In genomic region chr15:91072162-91072561, GRCh38 we compare ENCODE assay signal across 22 cellular contexts. TPM values are rescaled to one million over a fixed set of nuclear protein-coding genes. Genes with fewer than 3 reads are reported as not detected.
"Had no signal": no experiment of that assay in that cellular context is flagged by ENCODE, and none has a peak within 500 bp of the region (broad histone marks: within the 10 kb centered on the region; RNA-seq: fewer than 3 reads in every experiment).

No MANE protein-coding gene starts in this region.

- H3K27ac ChIP-seq: esophagus squamous epithelium, gastroesophageal sphincter, neutrophil, sigmoid colon, skin epidermis, testis, tibial nerve, upper lobe of right lung, vagina had no signal

- H3K36me3 Mint-ChIP-seq: naive thymus-derived CD4-positive, alpha-beta T cell; stimulated activated naive B cell treated with anti-CD40 and anti-IgM and Interleukin-4, amounts not matched to agents 10 μg/mL and 1 μg/mL and 100 μg/mL, for 72 hours had no signal

- DNase-seq: esophagus squamous epithelium; foreskin fibroblast; glutamatergic neuron; islet precursor cell; mammary epithelial cell; naive thymus-derived CD4-positive, alpha-beta T cell; sigmoid colon; stimulated activated CD4-positive, alpha-beta T cell treated with anti-CD3 and anti-CD28 coated beads, Interleukin-2, amount 100 ng/mL, for 24 hours; stimulated activated CD4-positive, alpha-beta T cell treated with anti-CD3 and anti-CD28 coated beads, Interleukin-4, amount 100 ng/mL, for 4 hours; stimulated activated naive B cell treated with anti-CD40 and anti-IgM and Interleukin-4, amounts not matched to agents 10 μg/mL and 1 μg/mL and 100 μg/mL, for 72 hours; stimulated activated naive CD8-positive, alpha-beta T cell treated with anti-CD3 and anti-CD28 coated beads, Interleukin-15, amount 100 ng/mL, for 72 hours; testis; upper lobe of right lung had no signal

- H3K9me3 Mint-ChIP-seq: naive thymus-derived CD4-positive, alpha-beta T cell; stimulated activated naive B cell treated with anti-CD40 and anti-IgM and Interleukin-4, amounts not matched to agents 10 μg/mL and 1 μg/mL and 100 μg/mL, for 72 hours; stimulated activated naive CD8-positive, alpha-beta T cell treated with anti-CD3 and anti-CD28 coated beads, Interleukin-15, amount 100 ng/mL, for 72 hours had no signal

- H3K4me3 ChIP-seq: esophagus squamous epithelium, gastroesophageal sphincter, sigmoid colon, skin epidermis, testis, tibial nerve, upper lobe of right lung, vagina had no signal

- H3K4me1 ChIP-seq: esophagus squamous epithelium, gastroesophageal sphincter, sigmoid colon, testis, upper lobe of right lung, vagina had no signal

- H3K4me3 Mint-ChIP-seq: naive thymus-derived CD4-positive, alpha-beta T cell; stimulated activated naive B cell treated with anti-CD40 and anti-IgM and Interleukin-4, amounts not matched to agents 10 μg/mL and 1 μg/mL and 100 μg/mL, for 72 hours; stimulated activated naive CD8-positive, alpha-beta T cell treated with anti-CD3 and anti-CD28 coated beads, Interleukin-15, amount 100 ng/mL, for 72 hours had no signal

- H3K9me3 ChIP-seq: esophagus squamous epithelium, gastroesophageal sphincter, neutrophil, sigmoid colon, testis, upper lobe of right lung, vagina had no signal

- H3K27me3 Mint-ChIP-seq: stimulated activated naive CD8-positive, alpha-beta T cell treated with anti-CD3 and anti-CD28 coated beads, Interleukin-15, amount 100 ng/mL, for 72 hours had no signal

- H3K4me1 Mint-ChIP-seq: naive thymus-derived CD4-positive, alpha-beta T cell; stimulated activated naive B cell treated with anti-CD40 and anti-IgM and Interleukin-4, amounts not matched to agents 10 μg/mL and 1 μg/mL and 100 μg/mL, for 72 hours; stimulated activated naive CD8-positive, alpha-beta T cell treated with anti-CD3 and anti-CD28 coated beads, Interleukin-15, amount 100 ng/mL, for 72 hours had no signal

- H3K27ac Mint-ChIP-seq: naive thymus-derived CD4-positive, alpha-beta T cell; stimulated activated naive B cell treated with anti-CD40 and anti-IgM and Interleukin-4, amounts not matched to agents 10 μg/mL and 1 μg/mL and 100 μg/mL, for 72 hours; stimulated activated naive CD8-positive, alpha-beta T cell treated with anti-CD3 and anti-CD28 coated beads, Interleukin-15, amount 100 ng/mL, for 72 hours had no signal

- ATAC-seq: gastroesophageal sphincter; left lobe of liver; naive thymus-derived CD4-positive, alpha-beta T cell; stimulated activated naive B cell treated with anti-CD40 and anti-IgM and Interleukin-4, amounts not matched to agents 10 μg/mL and 1 μg/mL and 100 μg/mL, for 72 hours; stimulated activated naive CD8-positive, alpha-beta T cell treated with anti-CD3 and anti-CD28 coated beads, Interleukin-15, amount 100 ng/mL, for 72 hours; upper lobe of right lung had no signal

- H3K27me3 ChIP-seq: testis, vagina had no signal

- H3K36me3 ChIP-seq: esophagus squamous epithelium, gastroesophageal sphincter, neutrophil, sigmoid colon, tibial nerve, upper lobe of right lung, vagina had no signal

RNA-seq across cellular contexts. Expression of gene SV2B, which starts 27.9 kb away (rescaled TPM):
- total RNA-seq: epithelial cell of proximal tubule, osteoblast, pulmonary artery endothelial cell had no signal
- polyA plus RNA-seq: mammary epithelial cell had no signal
